17 cellular contexts compared by ENCODE assay signal in the genomic region with DNA sequence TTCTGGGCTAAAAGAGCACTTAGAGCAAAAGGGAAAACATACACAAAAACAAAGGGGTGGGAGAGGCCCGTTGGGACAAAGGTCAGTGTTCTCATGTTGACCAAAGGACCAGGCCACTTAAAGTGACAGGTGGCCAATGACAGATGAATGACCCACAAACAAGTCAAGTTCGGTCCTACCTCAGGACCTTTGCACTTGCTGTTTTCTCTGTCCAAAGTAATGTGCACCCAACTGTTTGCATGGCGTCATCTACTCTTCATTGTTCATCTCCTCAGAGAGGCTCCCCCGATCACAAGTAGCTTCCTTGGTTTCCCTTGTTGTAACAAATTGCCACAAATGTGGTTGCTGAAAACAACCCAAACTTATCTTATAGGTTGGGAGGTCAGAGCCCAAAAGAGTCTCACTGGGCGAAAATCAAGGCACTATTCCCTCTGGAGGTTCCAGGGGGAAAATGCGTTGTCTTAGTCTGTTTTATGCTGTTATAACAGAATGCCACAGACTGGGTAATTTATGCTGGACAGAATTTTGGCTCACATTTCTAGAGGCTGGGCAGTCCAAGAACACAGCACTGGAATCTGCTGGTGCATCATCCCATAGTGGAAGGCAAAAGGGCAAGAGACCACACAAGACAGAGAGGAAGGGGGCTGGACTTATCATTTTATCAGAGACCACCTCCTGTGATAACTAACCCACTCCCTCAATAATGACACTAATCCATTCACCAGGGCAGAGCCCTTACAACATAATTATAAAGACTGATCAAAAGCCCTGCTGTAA. TPM values are rescaled to one million over a fixed set of nuclear protein-coding genes. Genes with fewer than 3 reads are reported as not detected.
DNase-seq lines count a peak whose midpoint lies in the region; ATAC-seq, FAIRE-seq and TF ChIP-seq lines count a peak whose summit lies in the region.
"Had no signal": no experiment of that assay in that cellular context is flagged by ENCODE, and none has a peak within 500 bp of the region (broad histone marks: within the 10 kb centered on the region; RNA-seq: fewer than 3 reads in every experiment).

No MANE protein-coding gene starts in this region.

- H3K4me2 ChIP-seq in A549 (peak overlapping the region; percentile 47; the same call in 1 of the 3 replicates), Karpas-422 (ENCODE audit: low read depth, low read length, poor library complexity, severe bottlenecking) (peak overlapping the region; percentile 83), keratinocyte (ENCODE audit: control insufficient read depth, extremely low read depth, insufficient read depth, low read depth, low read length) (no peak overlapping the region), mammary epithelial cell (ENCODE audit: insufficient read depth, low read depth, low read length) (no peak overlapping the region)
- H3K4me2 ChIP-seq: KMS-11 had no signal

- peaks cover 19% of the 10 kb centered on the region for H3K36me3 Mint-ChIP-seq in stimulated activated memory B cell treated with anti-CD40 and anti-IgM and Interleukin-4, amounts not matched to agents 10 μg/mL and 1 μg/mL and 100 μg/mL, for 72 hours

- TF ChIP-seq POLR2A in A549 (IDR thresholded peaks at IDR 0.05; ENCODE audit: low read length): no peak

- ATAC-seq in A549 (no peak), left lung (no peak)
- ATAC-seq in stimulated activated memory B cell treated with anti-CD40 and anti-IgM and Interleukin-4, amounts not matched to agents 10 μg/mL and 1 μg/mL and 100 μg/mL, for 72 hours: no peak

- peaks cover 3% of the 10 kb centered on the region; the same call in 1 of the 2 replicates for H3K36me3 ChIP-seq in Karpas-422 (ENCODE audit: insufficient read depth, low read length)
- H3K36me3 ChIP-seq in keratinocyte (ENCODE audit: control insufficient read depth in 2 of 2, extremely low read depth in 1 of 2, insufficient read depth in 2 of 2, low read length in 2 of 2): peaks cover 0 to 2% of the 10 kb centered on the region in 2 experiments
- H3K36me3 ChIP-seq in mucosa of rectum (ENCODE audit: control insufficient read depth in 2 of 2, insufficient read depth in 2 of 2, low read length in 2 of 2): peaks cover 0 to 8% of the 10 kb centered on the region in 2 donors
- no peaks in the 10 kb centered on the region for H3K36me3 ChIP-seq in left lung
- no peaks in the 10 kb centered on the region for H3K36me3 ChIP-seq in mammary epithelial cell (ENCODE audit: insufficient read depth, low read length)
- H3K36me3 ChIP-seq: SJCRH30 had no signal

- FAIRE-seq in A549 (lab: Jason Lieb, UNC) (no peak), keratinocyte (lab: Jason Lieb, UNC) (peak; percentile 26), frontal cortex (lab: Jason Lieb, UNC) (no peak)
- FAIRE-seq: GM12891 had no signal

- no peak for TF ChIP-seq EP300 in A549 (IDR thresholded peaks at IDR 0.05)

- H3K27me3 ChIP-seq in Karpas-422 (ENCODE audit: low read length) (no peaks in the 10 kb centered on the region), keratinocyte (ENCODE audit: control insufficient read depth, extremely low read depth, insufficient read depth, low read length) (no peaks in the 10 kb centered on the region), mucosa of rectum (ENCODE audit: control insufficient read depth in 2 of 2, insufficient read depth in 2 of 2, low read length in 2 of 2) (no peaks in the 10 kb centered on the region), left lung (peaks cover 0 to 4% of the 10 kb centered on the region in 2 donors), mammary epithelial cell (ENCODE audit: insufficient read depth, low read length) (no peaks in the 10 kb centered on the region)
- H3K27me3 ChIP-seq: SJCRH30 had no signal

- no TSS peak for BruUV-seq in mammary epithelial cell (replicated peaks; lab: Mats Ljungman, UMichigan)

- no peaks in the 10 kb centered on the region for H3K9me2 ChIP-seq in Karpas-422 (replicated peaks; ENCODE audit: insufficient read depth, low read length)

- H3K4me1 ChIP-seq in A549: peaks cover 25% of the 10 kb centered on the region
- H3K4me1 ChIP-seq in Karpas-422 (ENCODE audit: low read length): peaks cover 99% of the 10 kb centered on the region
- peaks cover 23% of the 10 kb centered on the region for H3K4me1 ChIP-seq in keratinocyte (ENCODE audit: control insufficient read depth, extremely low read depth, insufficient read depth, low read length)
- H3K4me1 ChIP-seq in mucosa of rectum (ENCODE audit: control insufficient read depth in 2 of 2, insufficient read depth in 2 of 2, low read length in 2 of 2): peaks cover 26 to 41% of the 10 kb centered on the region in 2 donors
- peaks cover 0 to 11% of the 10 kb centered on the region in 2 donors for H3K4me1 ChIP-seq in left lung
- peaks cover 36% of the 10 kb centered on the region for H3K4me1 ChIP-seq in mammary epithelial cell (ENCODE audit: insufficient read depth, low read length)

- no peaks in the 10 kb centered on the region for H4K20me1 ChIP-seq in Karpas-422 (ENCODE audit: insufficient read depth, low read depth, low read length)
- H4K20me1 ChIP-seq in keratinocyte (ENCODE audit: control insufficient read depth, extremely low read depth, insufficient read depth, low read length): no peaks in the 10 kb centered on the region
- H4K20me1 ChIP-seq in mammary epithelial cell (ENCODE audit: insufficient read depth, low read length): no peaks in the 10 kb centered on the region

- DNase-seq in A549 (ENCODE audit: low read depth in 1 of 2, low spot score in 1 of 2): no peak
- no peak for DNase-seq in Karpas-422
- no peak for DNase-seq in keratinocyte (ENCODE audit: low read depth, low spot score)
- DNase-seq in left lung: no peak
- DNase-seq in frontal cortex (ENCODE audit: low spot score in 2 of 2): no peak
- no peak for DNase-seq in mammary epithelial cell
- DNase-seq: 8988T; GF-D8; GOT3; NCI-H1092 treated with DMSO at 0.1 percent for 48 hours; NCI-H1694; NK-92 treated with Interleukin-12 subunit alpha and Interleukin-12 subunit beta, amount 100 ng/mL, for 24 hours had no signal

- intact Hi-C loops in left lung (cut with DNase I): no loop called here
- intact Hi-C loops in mammary epithelial cell (cut with micrococcal nuclease): no loop called here

- H3K9me1 ChIP-seq in keratinocyte (ENCODE audit: control insufficient read depth, extremely low read depth, insufficient read depth, low read length): peaks cover 3% of the 10 kb centered on the region

- peaks cover 79% of the 10 kb centered on the region for H3K4me1 Mint-ChIP-seq in stimulated activated memory B cell treated with anti-CD40 and anti-IgM and Interleukin-4, amounts not matched to agents 10 μg/mL and 1 μg/mL and 100 μg/mL, for 72 hours

- no peak overlapping the region for H2AFZ ChIP-seq in Karpas-422 (ENCODE audit: low read length)
- no peak overlapping the region for H2AFZ ChIP-seq in keratinocyte (ENCODE audit: control insufficient read depth, low read length)
- H2AFZ ChIP-seq in mammary epithelial cell (ENCODE audit: low read depth, low read length): no peak overlapping the region

- no peak overlapping the region for H3K4me3 Mint-ChIP-seq in stimulated activated memory B cell treated with anti-CD40 and anti-IgM and Interleukin-4, amounts not matched to agents 10 μg/mL and 1 μg/mL and 100 μg/mL, for 72 hours

- dilution Hi-C loops in keratinocyte (cut with MboI; ENCODE audit: extremely low pct_ligation_motif_present, low sequenced_read_pairs): no loop called here
- dilution Hi-C loops in mammary epithelial cell (cut with HindIII; ENCODE audit: low sequenced_read_pairs): no loop called here

- H3K4me3 ChIP-seq in A549 (no peak overlapping the region), Karpas-422 (ENCODE audit: low read length) (peak overlapping the region; percentile 19; the same call in 1 of the 2 replicates), keratinocyte (ENCODE audit: control insufficient read depth in 2 of 3, extremely low read depth in 1 of 3, insufficient read depth in 2 of 3, low read depth in 1 of 3, low read length in 3 of 3) (no peak overlapping the region), mucosa of rectum (ENCODE audit: low read length in 2 of 2) (no peak overlapping the region), left lung (no peak overlapping the region), mammary epithelial cell (replicated peaks in 1 of 3; ENCODE audit: insufficient read depth in 1 of 3, low read depth in 2 of 3, low read length in 3 of 3) (no peak overlapping the region)
- H3K4me3 ChIP-seq: SJCRH30 had no signal

- CTCF ChIA-PET in A549 (lab: Yijun Ruan, JAX) (interaction anchor here (1.2 kb wide), 1 partner anchor 136 kb away, joined by 3 read pairs; no protein-coding TSS in a partner anchor), mammary epithelial cell (lab: Charles Lee; ENCODE audit: low non-redundant PET) (interaction anchor here (0.9 kb wide), 1 partner anchor 66 kb away, joined by 3 read pairs; no protein-coding TSS in a partner anchor)

- TF ChIP-seq CTCF in A549 (IDR thresholded peaks at IDR 0.05) (no peak), keratinocyte (optimal IDR thresholded peaks at IDR 0.05 in 1 of 3, IDR thresholded peaks at IDR 0.05 in 1 of 3, conservative IDR thresholded peaks at IDR 0.05 in 1 of 3; ENCODE audit: extremely low read depth in 1 of 3, insufficient read depth in 2 of 3, low read length in 3 of 3) (no peak), left lung (IDR thresholded peaks at IDR 0.05) (no peak), mammary epithelial cell (conservative IDR thresholded peaks at IDR 0.05 in 1 of 2, IDR thresholded peaks at IDR 0.05 in 1 of 2; ENCODE audit: extremely low read depth in 1 of 2, insufficient read depth in 1 of 2, low read depth in 1 of 2, low read length in 2 of 2) (no peak)

- no peaks in the 10 kb centered on the region for H3K27me3 Mint-ChIP-seq in stimulated activated memory B cell treated with anti-CD40 and anti-IgM and Interleukin-4, amounts not matched to agents 10 μg/mL and 1 μg/mL and 100 μg/mL, for 72 hours

- H3K9me3 Mint-ChIP-seq in stimulated activated memory B cell treated with anti-CD40 and anti-IgM and Interleukin-4, amounts not matched to agents 10 μg/mL and 1 μg/mL and 100 μg/mL, for 72 hours: peaks cover 2% of the 10 kb centered on the region

- no peak for TF ChIP-seq RAD21 in A549 (conservative IDR thresholded peaks at IDR 0.05 in 1 of 2, IDR thresholded peaks at IDR 0.05 in 1 of 2)

- H3K9ac ChIP-seq in Karpas-422 (ENCODE audit: low read length) (peak overlapping the region; percentile 69), keratinocyte (ENCODE audit: control insufficient read depth, extremely low read depth, insufficient read depth, low read length) (no peak overlapping the region), mucosa of rectum (ENCODE audit: low read depth in 1 of 2, low read length in 2 of 2) (no peak overlapping the region), mammary epithelial cell (ENCODE audit: insufficient read depth, low read length) (no peak overlapping the region)
- H3K9ac ChIP-seq: KMS-11 had no signal

- H3K27ac Mint-ChIP-seq in stimulated activated memory B cell treated with anti-CD40 and anti-IgM and Interleukin-4, amounts not matched to agents 10 μg/mL and 1 μg/mL and 100 μg/mL, for 72 hours: no peak overlapping the region

- H3K79me2 ChIP-seq in Karpas-422 (ENCODE audit: low read length) (peaks cover 55% of the 10 kb centered on the region), keratinocyte (ENCODE audit: control insufficient read depth, insufficient read depth, low read length) (no peaks in the 10 kb centered on the region), mammary epithelial cell (ENCODE audit: insufficient read depth, low read length) (peaks cover 35% of the 10 kb centered on the region)

- POLR2A ChIA-PET in A549 (lab: Yijun Ruan, JAX): no interaction called here

- H3K9me3 ChIP-seq in A549 (no peaks in the 10 kb centered on the region), Karpas-422 (ENCODE audit: low read length) (no peaks in the 10 kb centered on the region), keratinocyte (ENCODE audit: control insufficient read depth, low read depth, low read length) (no peaks in the 10 kb centered on the region), mucosa of rectum (ENCODE audit: control insufficient read depth in 2 of 2, low read length in 2 of 2) (peaks cover 0 to 4% of the 10 kb centered on the region in 2 donors), left lung (no peaks in the 10 kb centered on the region), mammary epithelial cell (replicated peaks; ENCODE audit: insufficient read depth, low read length) (no peaks in the 10 kb centered on the region)
- H3K9me3 ChIP-seq: SJCRH30 had no signal

- in situ Hi-C loops in mammary epithelial cell (cut with MboI; ENCODE audit: low sequenced_read_pairs in 2 of 2): no loop called here

- WGBS in A549 (ENCODE audit: missing lambda C conversion rate): 80% methylated on average over 6 of the region's 6 CpGs
- WGBS in mammary epithelial cell (ENCODE audit: low coverage, missing lambda C conversion rate): 96% methylated on average over 5 of the region's 6 CpGs

- H3K27ac ChIP-seq in A549: no peak overlapping the region
- peak overlapping the region; percentile 98 for H3K27ac ChIP-seq in Karpas-422 (ENCODE audit: low read length)
- H3K27ac ChIP-seq in keratinocyte (ENCODE audit: control insufficient read depth, insufficient read depth, low read length): no peak overlapping the region
- H3K27ac ChIP-seq in mucosa of rectum (ENCODE audit: low read depth in 2 of 2, low read length in 2 of 2): peak overlapping the region; percentile 43 to 48
- H3K27ac ChIP-seq in left lung: no peak overlapping the region
- H3K27ac ChIP-seq in mammary epithelial cell (ENCODE audit: insufficient read depth, low read depth, low read length): no peak overlapping the region
- H3K27ac ChIP-seq: KMS-11 had no signal

RNA-seq across cellular contexts. Expression of a gene that starts 23.9 kb away (rescaled TPM):
- polyA plus RNA-seq in A549 (2011; rRNA removed): 10.6 and 11.3 TPM in 2 replicates
- polyA plus RNA-seq in A549 (2012; cell fraction: cytosol; rRNA removed): 1.4 and 1.6 TPM in 2 replicates
- polyA plus RNA-seq in A549 (2012; cell fraction: nucleus; rRNA removed): 2.0 and 3.1 TPM in 2 replicates
- 2.9 to 4.3 TPM (median 3.3 TPM) in 3 replicates for polyA plus RNA-seq in A549 (2017; fragmentation: RNase III; extraction: RNeasy Plus Mini Kit Qiagen cat#74134 plus additional on column Dnase treatment)
- polyA minus RNA-seq in A549 (2011; rRNA and poly(A)+ RNA removed): 10.9 and 11.9 TPM in 2 replicates
- 40.1 and 56.1 TPM in 2 replicates for total RNA-seq in Karpas-422 (2014; rRNA removed; shearing (Covaris generic); ENCODE audit: low replicate concordance)
- polyA plus RNA-seq in keratinocyte: 2.9 to 7.0 TPM (median 6.1 TPM) in 3 replicates
- polyA plus RNA-seq in keratinocyte (2011; ENCODE audit: low read depth): 13.8 TPM
- 6.1 and 9.6 TPM in 2 replicates for polyA plus RNA-seq in keratinocyte (2011; cell fraction: cytosol; rRNA removed)
- 8.1 and 9.1 TPM in 2 replicates for polyA plus RNA-seq in keratinocyte (2011; cell fraction: nucleus; rRNA removed)
- 4.1 and 8.5 TPM in 2 replicates for polyA plus RNA-seq in keratinocyte (2012; ENCODE audit: low replicate concordance)
- polyA minus RNA-seq in keratinocyte: 3.2 to 16.5 TPM (median 5.1 TPM) in 3 replicates
- 5.6 TPM for polyA minus RNA-seq in keratinocyte (2011; cell fraction: cytosol; rRNA and poly(A)+ RNA removed)
- polyA minus RNA-seq in keratinocyte (2011; cell fraction: nucleus; rRNA and poly(A)+ RNA removed): 5.5 and 13.3 TPM in 2 replicates
- total RNA-seq in left lung: 10 to 100 TPM; 20.1 to 30.0 TPM
- 0.82 TPM for total RNA-seq in frontal cortex
- total RNA-seq in mammary epithelial cell: 10 to 100 TPM; 12.2 to 64.3 TPM
- 12.0 TPM for polyA plus RNA-seq in mammary epithelial cell
- polyA minus RNA-seq in mammary epithelial cell: 45.1 TPM

Comparison
In these comparisons a context has a peak if more than half of its experiments do, and no peak if none do; other contexts are left out.
1. H3K27ac ChIP-seq: peak in Karpas-422 (single experiment) and mucosa of rectum (2 of 2); none in A549 (0 of 2), keratinocyte (single experiment), left lung (0 of 2) and mammary epithelial cell (single experiment).
2. H3K4me2 ChIP-seq: peak in A549 (single experiment) and Karpas-422 (single experiment); none in keratinocyte (single experiment) and mammary epithelial cell (single experiment).